Comparison of ENCODE assay signal across 9 cellular contexts in genomic region chr2:207473866-207474251, GRCh38.
"Had no signal": no experiment of that assay in that cellular context is flagged by ENCODE, and none has a peak within 500 bp of the region (broad histone marks: within the 10 kb centered on the region; RNA-seq: fewer than 3 reads in every experiment).

No MANE protein-coding gene starts in this region.

- DNase-seq: activated B cell treated with CpG ODN at 0.5 μM for 24 hours; activated effector memory CD4-positive, alpha-beta T cell treated with Interleukin-2 at 50 U/mL for 16 hours; activated T-cell treated with anti-CD3 and anti-CD28 coated beads, Interleukin-2, amount 50 U/mL, for 24 hours; esophagus squamous epithelium had no signal

- H3K27me3 Mint-ChIP-seq: activated B cell treated with CpG ODN at 0.5 μM for 24 hours; activated T-cell treated with anti-CD3 and anti-CD28 coated beads, Interleukin-2, amount 50 U/mL, for 24 hours had no signal

- H3K9me3 Mint-ChIP-seq: activated B cell treated with CpG ODN at 0.5 μM for 24 hours; activated naive CD4-positive, alpha-beta T cell treated with anti-CD3 and anti-CD28 coated beads, Interleukin-2, amount 50 U/mL, for 72 hours; activated T-cell treated with anti-CD3 and anti-CD28 coated beads, Interleukin-2, amount 50 U/mL, for 24 hours; stimulated activated effector memory CD8-positive, alpha-beta T cell treated with anti-CD3 and anti-CD28 coated beads, Interleukin-12 subunit alpha, Interleukin-12 subunit beta, amount 100 ng/mL, for 72 hours had no signal

- H3K9me3 ChIP-seq: esophagus squamous epithelium, heart left ventricle, right atrium auricular region, tibial artery had no signal

- H3K27ac ChIP-seq: right atrium auricular region had no signal

- H3K4me3 Mint-ChIP-seq: activated B cell treated with CpG ODN at 0.5 μM for 24 hours; activated T-cell treated with anti-CD3 and anti-CD28 coated beads, Interleukin-2, amount 50 U/mL, for 24 hours; stimulated activated effector memory CD8-positive, alpha-beta T cell treated with anti-CD3 and anti-CD28 coated beads, Interleukin-12 subunit alpha, Interleukin-12 subunit beta, amount 100 ng/mL, for 72 hours had no signal

- H3K36me3 ChIP-seq: esophagus squamous epithelium, heart left ventricle, right atrium auricular region, tibial artery had no signal

- H3K27me3 ChIP-seq: esophagus squamous epithelium, heart left ventricle, right atrium auricular region, tibial artery had no signal

- H3K27ac Mint-ChIP-seq: activated B cell treated with CpG ODN at 0.5 μM for 24 hours; activated naive CD4-positive, alpha-beta T cell treated with anti-CD3 and anti-CD28 coated beads, Interleukin-2, amount 50 U/mL, for 72 hours; activated T-cell treated with anti-CD3 and anti-CD28 coated beads, Interleukin-2, amount 50 U/mL, for 24 hours; stimulated activated effector memory CD8-positive, alpha-beta T cell treated with anti-CD3 and anti-CD28 coated beads, Interleukin-12 subunit alpha, Interleukin-12 subunit beta, amount 100 ng/mL, for 72 hours had no signal

- H3K36me3 Mint-ChIP-seq: activated naive CD4-positive, alpha-beta T cell treated with anti-CD3 and anti-CD28 coated beads, Interleukin-2, amount 50 U/mL, for 72 hours; stimulated activated effector memory CD8-positive, alpha-beta T cell treated with anti-CD3 and anti-CD28 coated beads, Interleukin-12 subunit alpha, Interleukin-12 subunit beta, amount 100 ng/mL, for 72 hours had no signal
